20 cellular contexts compared by ENCODE assay signal in the genomic region with DNA sequence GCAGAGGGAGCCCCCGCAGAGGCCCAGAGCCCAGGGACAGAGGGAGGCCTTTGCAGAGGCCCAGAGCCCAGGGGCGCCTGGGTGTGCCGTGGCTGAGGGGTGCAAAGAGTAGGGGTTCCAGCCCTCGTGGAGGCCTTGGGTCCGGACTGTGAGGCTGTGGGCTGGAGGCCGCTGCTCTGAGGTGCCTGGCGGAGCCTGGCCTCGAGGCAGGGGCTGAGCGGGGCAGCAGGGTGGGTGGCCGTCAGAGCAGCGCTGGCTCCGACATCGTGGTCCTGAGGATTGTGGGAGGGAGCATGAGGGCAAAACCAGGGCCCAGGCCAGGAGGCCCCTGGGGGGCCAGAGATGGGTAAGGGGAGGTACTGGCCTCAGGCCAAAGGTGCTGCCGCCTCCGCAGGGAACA. TPM values are rescaled to one million over a fixed set of nuclear protein-coding genes. Genes with fewer than 3 reads are reported as not detected.
DNase-seq lines count a peak whose midpoint lies in the region; ATAC-seq, FAIRE-seq and TF ChIP-seq lines count a peak whose summit lies in the region.
"Had no signal": no experiment of that assay in that cellular context is flagged by ENCODE, and none has a peak within 500 bp of the region (broad histone marks: within the 10 kb centered on the region; RNA-seq: fewer than 3 reads in every experiment).

No MANE protein-coding gene starts in this region.

- 84 to 91% (median 87%) methylated on average over 6 to 15 of the region's 15 CpGs for WGBS in stomach, 5 donors
- WGBS in HepG2 (ENCODE audit: low lambda C conversion rate), result 96% methylated on average over 11 of the region's 15 CpGs

- BruUV-seq in MCF 10A (replicated peaks; lab: Mats Ljungman, UMichigan) (no TSS peak), HepG2 (replicated peaks; lab: Mats Ljungman, UMichigan) (no TSS peak)

- H3K27me3 Mint-ChIP-seq in MCF 10A (ENCODE audit: insufficient read depth, unreplicated experiment), result no peaks in the 10 kb centered on the region

- no peak for TF ChIP-seq EP300 in stomach (IDR thresholded peaks at IDR 0.05)
- no peak for TF ChIP-seq EP300 in HepG2 (IDR thresholded peaks at IDR 0.05; ENCODE audit: low read depth in 2 of 2, low read length in 2 of 2)
- no peak for TF ChIP-seq EP300 in HepG2 (CRISPR knock-in tag; IDR thresholded peaks at IDR 0.05; ENCODE audit: borderline replicate concordance)

- no peaks in the 10 kb centered on the region for H3K9me3 Mint-ChIP-seq in MCF 10A (ENCODE audit: unreplicated experiment)
- H3K9me3 Mint-ChIP-seq: CD8-positive, alpha-beta T cell had no signal

- H3K4me1 ChIP-seq in breast epithelium (peaks cover 7 to 16% of the 10 kb centered on the region in 2 donors), BLaER1 (peaks cover 82% of the 10 kb centered on the region), endocrine pancreas (ENCODE audit: control insufficient read depth, insufficient read depth, low read length) (no peaks in the 10 kb centered on the region), stomach (peaks cover 13 to 33% (median 23%) of the 10 kb centered on the region in 4 donors), HepG2 (ENCODE audit: insufficient read depth, low read length) (no peaks in the 10 kb centered on the region)
- H3K4me1 ChIP-seq: A549, HAP-1 had no signal

- TF ChIP-seq CTCF in breast epithelium (IDR thresholded peaks at IDR 0.05) (no peak), MCF 10A (IDR thresholded peaks at IDR 0.05; ENCODE audit: unreplicated experiment) (no peak), stomach (IDR thresholded peaks at IDR 0.05) (no peak), HepG2 (CRISPR knock-in tag; IDR thresholded peaks at IDR 0.05) (no peak)

- H3K4me3 ChIP-seq in breast epithelium, result no peak overlapping the region
- no peak overlapping the region for H3K4me3 ChIP-seq in BLaER1
- H3K4me3 ChIP-seq in endocrine pancreas (ENCODE audit: control insufficient read depth, insufficient read depth, low read length), result no peak overlapping the region
- H3K4me3 ChIP-seq in stomach, result no peak overlapping the region
- no peak overlapping the region for H3K4me3 ChIP-seq in HepG2 (replicated peaks in 1 of 3; ENCODE audit: insufficient read depth in 1 of 3, low read depth in 2 of 3, low read length in 3 of 3)
- H3K4me3 ChIP-seq: A549, GM12878, GM23248, HAP-1 had no signal

- no peak for DNase-seq in breast epithelium (ENCODE audit: low spot score in 2 of 2)
- DNase-seq in MCF 10A (ENCODE audit: unreplicated experiment), result no peak
- DNase-seq in stomach, result no peak
- no peak for DNase-seq in NCI-H345 treated with DMSO at 0.1 percent for 48 hours (lab: John Stamatoyannopoulos, UW; ENCODE audit: unreplicated experiment)
- no peak for DNase-seq in activated effector memory CD4-positive, alpha-beta T cell treated with anti-CD3 and anti-CD28 coated beads, Interleukin-2, amount 50 U/mL, for 16 hours
- DNase-seq in HepG2 (ENCODE audit: low spot score), result no peak
- DNase-seq: AML-193; CD8-positive, alpha-beta T cell; COR-L47; DMS 273 treated with DMSO at 0.1 percent for 48 hours; DND-41; EL; GM23248 had no signal

- H3K4me3 Mint-ChIP-seq in MCF 10A (ENCODE audit: unreplicated experiment), result no peak overlapping the region
- H3K4me3 Mint-ChIP-seq: CD8-positive, alpha-beta T cell had no signal

- intact Hi-C loops in breast epithelium (cut with DNase I; ENCODE audit: low total_unique reads), result no loop called here
- intact Hi-C loops in MCF 10A (cut with micrococcal nuclease), result no loop called here
- intact Hi-C loops in stomach (cut with DNase I; ENCODE audit: low total_unique reads), result loop anchor here (10.0 kb wide), 1 partner anchor 56 kb away; a partner anchor contains a TSS
- intact Hi-C loops in HepG2 (cut with micrococcal nuclease; ENCODE audit: unreplicated experiment), result no loop called here

- TF ChIP-seq POLR2A in breast epithelium (IDR thresholded peaks at IDR 0.05), result no peak
- no peak for TF ChIP-seq POLR2A in stomach (IDR thresholded peaks at IDR 0.05)
- TF ChIP-seq POLR2A in HepG2 (IDR thresholded peaks at IDR 0.05; ENCODE audit: insufficient read depth in 1 of 2, low read depth in 2 of 2, low read length in 2 of 2), result no peak

- peak overlapping the region; percentile 98 for H3K4me2 ChIP-seq in BLaER1
- H3K4me2 ChIP-seq in HepG2 (ENCODE audit: low read depth, low read length), result no peak overlapping the region
- H3K4me2 ChIP-seq: A549 had no signal

- H3K36me3 Mint-ChIP-seq in MCF 10A (ENCODE audit: insufficient read depth, unreplicated experiment), result peaks cover 30% of the 10 kb centered on the region

- peak overlapping the region; percentile 75 for H3K27ac ChIP-seq in breast epithelium
- peak overlapping the region; percentile 84 for H3K27ac ChIP-seq in BLaER1
- peak overlapping the region in 3 of 5 donors; percentile 63 to 70 (median 65) for H3K27ac ChIP-seq in stomach
- H3K27ac ChIP-seq in HepG2 (ENCODE audit: extremely low read length, insufficient read depth, low read length), result no peak overlapping the region
- H3K27ac ChIP-seq: 22Rv1, A549, GM23248 had no signal

- no peak for ATAC-seq in HepG2
- ATAC-seq: CD8-positive, alpha-beta T cell; GM12878 had no signal

- H3K27ac Mint-ChIP-seq in MCF 10A (ENCODE audit: low read depth, unreplicated experiment), result no peak overlapping the region
- H3K27ac Mint-ChIP-seq: CD8-positive, alpha-beta T cell had no signal

- in situ Hi-C loops in HepG2 (cut with HindIII; ENCODE audit: extremely low pct_ligation_motif_present, low pct_unique_long_range_greater_than_20kb), result loop anchor here (10.0 kb wide), 1 partner anchor 64 kb away; a partner anchor contains a TSS

- TF ChIP-seq RAD21 in HepG2 (CRISPR knock-in tag; IDR thresholded peaks at IDR 0.05), result no peak

- H3K79me2 ChIP-seq in HepG2 (ENCODE audit: insufficient read depth, low read length), result no peaks in the 10 kb centered on the region

- CTCF ChIA-PET in MCF 10A (lab: Yijun Ruan, JAX) (no interaction called here), HepG2 (lab: Yijun Ruan, JAX; ENCODE audit: low intra/inter-chr PET ratio, low total read pairs) (no interaction called here)

- FAIRE-seq in HepG2 (lab: Jason Lieb, UNC), result no peak
- FAIRE-seq: A549, GM12878, GM19239 had no signal

- H3K9ac ChIP-seq in BLaER1, result peak overlapping the region; percentile 34
- peak overlapping the region; percentile 17 for H3K9ac ChIP-seq in endocrine pancreas (ENCODE audit: control insufficient read depth, insufficient read depth, low read length)
- no peak overlapping the region for H3K9ac ChIP-seq in HepG2 (ENCODE audit: insufficient read depth, low read depth, low read length)
- H3K9ac ChIP-seq: GM23248 had no signal

- POLR2A ChIA-PET in MCF 10A (lab: Yijun Ruan, JAX), result no interaction called here
- POLR2A ChIA-PET in HepG2 (lab: Yijun Ruan, JAX), result no interaction called here

- H3K27me3 ChIP-seq in breast epithelium (no peaks in the 10 kb centered on the region), BLaER1 (no peaks in the 10 kb centered on the region), endocrine pancreas (ENCODE audit: control insufficient read depth, insufficient read depth, low read length) (no peaks in the 10 kb centered on the region), stomach (no peaks in the 10 kb centered on the region), HepG2 (ENCODE audit: control insufficient read depth in 1 of 2, insufficient read depth in 2 of 2, low read length in 2 of 2) (no peaks in the 10 kb centered on the region)

- H4K20me1 ChIP-seq in BLaER1 (0 out of 2 replicates have a peak, but pooled peaks cover 23% of the 10 kb centered on the region), HepG2 (ENCODE audit: insufficient read depth, low read length) (no peaks in the 10 kb centered on the region)

- H3K36me3 ChIP-seq in breast epithelium (no peaks in the 10 kb centered on the region), BLaER1 (peaks cover 74% of the 10 kb centered on the region), endocrine pancreas (ENCODE audit: control insufficient read depth, insufficient read depth, low read length) (peaks cover 3% of the 10 kb centered on the region), stomach (peaks cover 55 to 100% (median 100%) of the 10 kb centered on the region in 4 donors), HepG2 (replicated peaks in 1 of 2; ENCODE audit: control insufficient read depth in 1 of 2, insufficient read depth in 2 of 2, low read length in 2 of 2) (peaks cover 14 to 16% of the 10 kb centered on the region in 2 experiments; a peak in 2 of 5 replicates)

- no peaks in the 10 kb centered on the region for H3K4me1 Mint-ChIP-seq in MCF 10A (ENCODE audit: insufficient read depth, unreplicated experiment)

- H3K9me3 ChIP-seq in breast epithelium (no peaks in the 10 kb centered on the region), BLaER1 (no peaks in the 10 kb centered on the region), endocrine pancreas (ENCODE audit: control insufficient read depth, low read length) (no peaks in the 10 kb centered on the region), stomach (no peaks in the 10 kb centered on the region), HepG2 (ENCODE audit: low read length) (no peaks in the 10 kb centered on the region)
- H3K9me3 ChIP-seq: A549, HAP-1 had no signal

- no peak overlapping the region for H2AFZ ChIP-seq in HepG2 (ENCODE audit: low read length)
- H2AFZ ChIP-seq: GM23248 had no signal

RNA-seq across cellular contexts. Expression of a gene that starts 33.4 kb away (rescaled TPM):
- total RNA-seq in breast epithelium (10 to 100 TPM; 41.6 to 52.4 (median 48.9) TPM), MCF 10A (2022) (99.8 and 136 TPM in 2 replicates), stomach (100 to 1,000 TPM in 3 of 5 donors, 10 to 100 TPM in 2; 68.5 to 369 (median 118) TPM), HepG2 (2016; rRNA removed; fragmentation: Illumina TruSeq; extraction: Trizol) (10.3 and 19.6 TPM in 2 replicates)
- polyA plus RNA-seq in stomach (10 to 100 TPM; 40.8 to 46.0 (median 41.1) TPM), HepG2 (2011; rRNA removed) (40.4 and 44.6 TPM in 2 replicates)
- total RNA-seq in HepG2 (2016; cell fraction: cytosol; rRNA removed; fragmentation: Illumina TruSeq; extraction: Trizol; ENCODE audit: low read depth), result 13.6 and 17.2 TPM in 2 replicates
- total RNA-seq in HepG2 (2016; cell fraction: insoluble cytoplasmic fraction; rRNA removed; fragmentation: Illumina TruSeq; extraction: Trizol), result 7.7 and 19.6 TPM in 2 replicates
- total RNA-seq in HepG2 (2016; cell fraction: membrane; rRNA removed; fragmentation: Illumina TruSeq; extraction: Trizol), result 13.2 and 13.3 TPM in 2 replicates
- total RNA-seq in HepG2 (2016; cell fraction: nucleus; rRNA removed; fragmentation: Illumina TruSeq; extraction: Trizol), result 21.2 and 34.7 TPM in 2 replicates
- 13.0 and 19.7 TPM in 2 replicates for polyA plus RNA-seq in HepG2 (2011; cell fraction: cytosol; rRNA removed)
- polyA plus RNA-seq in HepG2 (2011; cell fraction: nucleus; rRNA removed), result 352 and 473 TPM in 2 replicates
- polyA plus RNA-seq in HepG2 (2012), result 50.1 and 57.0 TPM in 2 replicates
- 2.9 and 4.1 TPM in 2 replicates for polyA plus RNA-seq in HepG2 (2016; cell fraction: cytosol; fragmentation: Illumina TruSeq; extraction: Trizol; ENCODE audit: low read depth)
- polyA plus RNA-seq in HepG2 (2016; cell fraction: insoluble cytoplasmic fraction; fragmentation: Illumina TruSeq; extraction: Trizol; ENCODE audit: low read depth), result 13.2 and 17.7 TPM in 2 replicates
- 5.4 and 5.7 TPM in 2 replicates for polyA plus RNA-seq in HepG2 (2016; cell fraction: membrane; fragmentation: Illumina TruSeq; extraction: Trizol; ENCODE audit: low read depth)
- 82.5 and 84.9 TPM in 2 replicates for polyA plus RNA-seq in HepG2 (2016; cell fraction: nucleus; fragmentation: Illumina TruSeq; extraction: Trizol; ENCODE audit: insufficient read depth, low read depth)
- 69.9 and 84.9 TPM in 2 replicates for polyA minus RNA-seq in HepG2 (2011; rRNA and poly(A)+ RNA removed; ENCODE audit: low replicate concordance)
- 25.5 and 36.2 TPM in 2 replicates for polyA minus RNA-seq in HepG2 (2011; cell fraction: cytosol; rRNA and poly(A)+ RNA removed)
- polyA minus RNA-seq in HepG2 (2011; cell fraction: nucleus; rRNA and poly(A)+ RNA removed), result 59.4 and 61.0 TPM in 2 replicates

RNA-seq across cellular contexts. Expression of a gene that starts 33.6 kb away (rescaled TPM):
- total RNA-seq in breast epithelium, result 10 to 100 TPM; 10.6 to 27.9 (median 16.1) TPM
- total RNA-seq in MCF 10A (2022), result 16.4 and 17.7 TPM in 2 replicates
- total RNA-seq in stomach, result 100 to 1,000 TPM in 2 of 5 donors, 1 to 10 TPM in 3; 2.3 to 663 (median 9.5) TPM
- 10 to 100 TPM; 29.2 to 40.6 (median 36.6) TPM for polyA plus RNA-seq in stomach
- total RNA-seq in HepG2 (2016; rRNA removed; fragmentation: Illumina TruSeq; extraction: Trizol), result 64.8 and 64.9 TPM in 2 replicates
- 24.9 and 26.2 TPM in 2 replicates for total RNA-seq in HepG2 (2016; cell fraction: cytosol; rRNA removed; fragmentation: Illumina TruSeq; extraction: Trizol; ENCODE audit: low read depth)
- total RNA-seq in HepG2 (2016; cell fraction: insoluble cytoplasmic fraction; rRNA removed; fragmentation: Illumina TruSeq; extraction: Trizol), result 69.4 and 70.6 TPM in 2 replicates
- total RNA-seq in HepG2 (2016; cell fraction: membrane; rRNA removed; fragmentation: Illumina TruSeq; extraction: Trizol), result 25.2 and 29.9 TPM in 2 replicates
- total RNA-seq in HepG2 (2016; cell fraction: nucleus; rRNA removed; fragmentation: Illumina TruSeq; extraction: Trizol), result 22.8 and 26.0 TPM in 2 replicates
- polyA plus RNA-seq in HepG2 (2011; rRNA removed), result 47.5 and 55.6 TPM in 2 replicates
- polyA plus RNA-seq in HepG2 (2011; cell fraction: cytosol; rRNA removed), result 63.4 and 112 TPM in 2 replicates
- 61.1 and 66.7 TPM in 2 replicates for polyA plus RNA-seq in HepG2 (2011; cell fraction: nucleus; rRNA removed)
- 19.7 and 24.2 TPM in 2 replicates for polyA plus RNA-seq in HepG2 (2012)
- 12.4 and 13.2 TPM in 2 replicates for polyA plus RNA-seq in HepG2 (2016; cell fraction: cytosol; fragmentation: Illumina TruSeq; extraction: Trizol; ENCODE audit: low read depth)
- polyA plus RNA-seq in HepG2 (2016; cell fraction: insoluble cytoplasmic fraction; fragmentation: Illumina TruSeq; extraction: Trizol; ENCODE audit: low read depth), result 43.0 and 46.2 TPM in 2 replicates
- 15.6 and 17.1 TPM in 2 replicates for polyA plus RNA-seq in HepG2 (2016; cell fraction: membrane; fragmentation: Illumina TruSeq; extraction: Trizol; ENCODE audit: low read depth)
- 42.8 and 44.9 TPM in 2 replicates for polyA plus RNA-seq in HepG2 (2016; cell fraction: nucleus; fragmentation: Illumina TruSeq; extraction: Trizol; ENCODE audit: insufficient read depth, low read depth)
- 25.8 and 50.8 TPM in 2 replicates for polyA minus RNA-seq in HepG2 (2011; rRNA and poly(A)+ RNA removed; ENCODE audit: low replicate concordance)
- 24.2 and 32.7 TPM in 2 replicates for polyA minus RNA-seq in HepG2 (2011; cell fraction: cytosol; rRNA and poly(A)+ RNA removed)
- 9.3 and 11.6 TPM in 2 replicates for polyA minus RNA-seq in HepG2 (2011; cell fraction: nucleus; rRNA and poly(A)+ RNA removed)

RNA-seq across cellular contexts. Expression of a gene that starts 54.5 kb away (rescaled TPM):
- total RNA-seq in breast epithelium (100 to 1,000 TPM in 2 of 3 donors, 10 to 100 TPM in 1; 74.2 to 110 (median 107) TPM), MCF 10A (2022) (159 and 187 TPM in 2 replicates), stomach (100 to 1,000 TPM in 3 of 5 donors, 10 to 100 TPM in 2; 88.5 to 776 (median 459) TPM), HepG2 (2016; rRNA removed; fragmentation: Illumina TruSeq; extraction: Trizol) (9.1 and 22.1 TPM in 2 replicates)
- polyA plus RNA-seq in stomach (10 to 100 TPM; 10.4 to 58.9 (median 22.7) TPM), HepG2 (2011; rRNA removed) (23.0 and 40.7 TPM in 2 replicates)
- total RNA-seq in HepG2 (2016; cell fraction: cytosol; rRNA removed; fragmentation: Illumina TruSeq; extraction: Trizol; ENCODE audit: low read depth), result 14.9 and 15.2 TPM in 2 replicates
- 6.6 and 20.8 TPM in 2 replicates for total RNA-seq in HepG2 (2016; cell fraction: insoluble cytoplasmic fraction; rRNA removed; fragmentation: Illumina TruSeq; extraction: Trizol)
- 10.1 and 11.4 TPM in 2 replicates for total RNA-seq in HepG2 (2016; cell fraction: membrane; rRNA removed; fragmentation: Illumina TruSeq; extraction: Trizol)
- 26.8 and 33.4 TPM in 2 replicates for total RNA-seq in HepG2 (2016; cell fraction: nucleus; rRNA removed; fragmentation: Illumina TruSeq; extraction: Trizol)
- 18.3 and 19.9 TPM in 2 replicates for polyA plus RNA-seq in HepG2 (2011; cell fraction: cytosol; rRNA removed)
- 410 and 565 TPM in 2 replicates for polyA plus RNA-seq in HepG2 (2011; cell fraction: nucleus; rRNA removed)
- polyA plus RNA-seq in HepG2 (2012), result 20.8 and 52.6 TPM in 2 replicates
- 0.90 and 0.96 TPM in 2 replicates for polyA plus RNA-seq in HepG2 (2016; cell fraction: cytosol; fragmentation: Illumina TruSeq; extraction: Trizol; ENCODE audit: low read depth)
- 6.2 and 8.3 TPM in 2 replicates for polyA plus RNA-seq in HepG2 (2016; cell fraction: insoluble cytoplasmic fraction; fragmentation: Illumina TruSeq; extraction: Trizol; ENCODE audit: low read depth)
- polyA plus RNA-seq in HepG2 (2016; cell fraction: membrane; fragmentation: Illumina TruSeq; extraction: Trizol; ENCODE audit: low read depth), result 1.6 TPM in 2 replicates
- 86.8 and 102 TPM in 2 replicates for polyA plus RNA-seq in HepG2 (2016; cell fraction: nucleus; fragmentation: Illumina TruSeq; extraction: Trizol; ENCODE audit: insufficient read depth, low read depth)
- polyA minus RNA-seq in HepG2 (2011; rRNA and poly(A)+ RNA removed; ENCODE audit: low replicate concordance), result 24.5 and 75.7 TPM in 2 replicates
- 24.3 and 34.5 TPM in 2 replicates for polyA minus RNA-seq in HepG2 (2011; cell fraction: cytosol; rRNA and poly(A)+ RNA removed)
- 72.0 and 84.2 TPM in 2 replicates for polyA minus RNA-seq in HepG2 (2011; cell fraction: nucleus; rRNA and poly(A)+ RNA removed)

RNA-seq across cellular contexts. Expression of a gene that starts 54.5 kb away (rescaled TPM):
- total RNA-seq in breast epithelium (10 to 100 TPM; 31.5 to 58.3 (median 38.9) TPM), MCF 10A (2022) (8.5 and 14.5 TPM in 2 replicates), stomach (100 to 1,000 TPM in 2 of 5 donors, 10 to 100 TPM in 3; 17.4 to 201 (median 95.5) TPM), HepG2 (2016; rRNA removed; fragmentation: Illumina TruSeq; extraction: Trizol) (15.8 and 23.7 TPM in 2 replicates)
- polyA plus RNA-seq in stomach (100 to 1,000 TPM in 2 of 3 donors, 10 to 100 TPM in 1; 65.4 to 236 (median 157) TPM), HepG2 (2011; rRNA removed) (39.3 and 47.2 TPM in 2 replicates)
- 17.2 and 21.7 TPM in 2 replicates for total RNA-seq in HepG2 (2016; cell fraction: cytosol; rRNA removed; fragmentation: Illumina TruSeq; extraction: Trizol; ENCODE audit: low read depth)
- 14.8 and 26.0 TPM in 2 replicates for total RNA-seq in HepG2 (2016; cell fraction: insoluble cytoplasmic fraction; rRNA removed; fragmentation: Illumina TruSeq; extraction: Trizol)
- total RNA-seq in HepG2 (2016; cell fraction: membrane; rRNA removed; fragmentation: Illumina TruSeq; extraction: Trizol), result 42.5 and 44.6 TPM in 2 replicates
- 14.4 and 15.0 TPM in 2 replicates for total RNA-seq in HepG2 (2016; cell fraction: nucleus; rRNA removed; fragmentation: Illumina TruSeq; extraction: Trizol)
- 28.8 and 54.4 TPM in 2 replicates for polyA plus RNA-seq in HepG2 (2011; cell fraction: cytosol; rRNA removed)
- 94.7 and 105 TPM in 2 replicates for polyA plus RNA-seq in HepG2 (2011; cell fraction: nucleus; rRNA removed)
- polyA plus RNA-seq in HepG2 (2012), result 25.8 and 38.7 TPM in 2 replicates
- 54.0 and 63.1 TPM in 2 replicates for polyA plus RNA-seq in HepG2 (2016; cell fraction: cytosol; fragmentation: Illumina TruSeq; extraction: Trizol; ENCODE audit: low read depth)
- polyA plus RNA-seq in HepG2 (2016; cell fraction: insoluble cytoplasmic fraction; fragmentation: Illumina TruSeq; extraction: Trizol; ENCODE audit: low read depth), result 37.8 and 52.2 TPM in 2 replicates
- polyA plus RNA-seq in HepG2 (2016; cell fraction: membrane; fragmentation: Illumina TruSeq; extraction: Trizol; ENCODE audit: low read depth), result 72.6 and 84.9 TPM in 2 replicates
- 53.4 and 59.6 TPM in 2 replicates for polyA plus RNA-seq in HepG2 (2016; cell fraction: nucleus; fragmentation: Illumina TruSeq; extraction: Trizol; ENCODE audit: insufficient read depth, low read depth)
- 6.8 and 36.4 TPM in 2 replicates for polyA minus RNA-seq in HepG2 (2011; rRNA and poly(A)+ RNA removed; ENCODE audit: low replicate concordance)
- polyA minus RNA-seq in HepG2 (2011; cell fraction: cytosol; rRNA and poly(A)+ RNA removed), result 24.4 and 28.2 TPM in 2 replicates
- polyA minus RNA-seq in HepG2 (2011; cell fraction: nucleus; rRNA and poly(A)+ RNA removed), result 13.3 and 13.8 TPM in 2 replicates
